In genomic region chr22:36021649-36022048, GRCh38 we compare ENCODE assay signal across 14 cellular contexts. TPM values are rescaled to one million over a fixed set of nuclear protein-coding genes. Genes with fewer than 3 reads are reported as not detected.
DNase-seq lines count a peak whose midpoint lies in the region; ATAC-seq and TF ChIP-seq lines count a peak whose summit lies in the region.
"Had no signal": no experiment of that assay in that cellular context is flagged by ENCODE, and none has a peak within 500 bp of the region (broad histone marks: within the 10 kb centered on the region; RNA-seq: fewer than 3 reads in every experiment).

No MANE protein-coding gene starts in this region.

- H3K9ac ChIP-seq in endocrine pancreas (ENCODE audit: control insufficient read depth, insufficient read depth, low read length), result no peak overlapping the region

- H3K9me3 ChIP-seq in CD8-positive, alpha-beta T cell (ENCODE audit: low read length), result no peaks in the 10 kb centered on the region
- H3K9me3 ChIP-seq in endocrine pancreas (ENCODE audit: control insufficient read depth, low read length) (no peaks in the 10 kb centered on the region), prostate gland (no peaks in the 10 kb centered on the region)
- H3K9me3 ChIP-seq: BE2C, testis had no signal

- no peak for TF ChIP-seq CTCF in CD8-positive, alpha-beta T cell (IDR thresholded peaks at IDR 0.05)
- TF ChIP-seq CTCF in prostate gland (IDR thresholded peaks at IDR 0.05), result no peak

- H3K27ac Mint-ChIP-seq in CD8-positive, alpha-beta T cell, result peak overlapping the region; percentile 9
- no peak overlapping the region for H3K27ac Mint-ChIP-seq in activated T-helper 2 cell treated with anti-CD3 and anti-CD28 coated beads, Interferon-gamma antibody, Interleukin-2, Interleukin-4, amounts not matched to agents 10 μg/mL and 5 μg/mL and 100 μg/mL, durations not matched to agents 14 hours and 24 hours and 36 hours

- POLR2A ChIA-PET in CD8-positive, alpha-beta T cell (lab: Charles Lee), result no interaction called here

- H3K36me3 Mint-ChIP-seq in CD8-positive, alpha-beta T cell, result no peaks in the 10 kb centered on the region
- H3K36me3 Mint-ChIP-seq in activated T-helper 2 cell treated with anti-CD3 and anti-CD28 coated beads, Interferon-gamma antibody, Interleukin-2, Interleukin-4, amounts not matched to agents 10 μg/mL and 5 μg/mL and 100 μg/mL, durations not matched to agents 14 hours and 24 hours and 36 hours (ENCODE audit: low read depth), result no peaks in the 10 kb centered on the region

- no peak for TF ChIP-seq POLR2A in prostate gland (IDR thresholded peaks at IDR 0.05)

- peaks cover 6% of the 10 kb centered on the region for H3K27me3 Mint-ChIP-seq in CD8-positive, alpha-beta T cell (ENCODE audit: low read depth)
- peaks cover 15% of the 10 kb centered on the region for H3K27me3 Mint-ChIP-seq in activated T-helper 2 cell treated with anti-CD3 and anti-CD28 coated beads, Interferon-gamma antibody, Interleukin-2, Interleukin-4, amounts not matched to agents 10 μg/mL and 5 μg/mL and 100 μg/mL, durations not matched to agents 14 hours and 24 hours and 36 hours (ENCODE audit: low read depth)

- CTCF ChIA-PET in CD8-positive, alpha-beta T cell (lab: Charles Lee), result interaction anchor here (3.1 kb wide), 1 partner anchor 44 kb away, joined by 9 read pairs; no protein-coding TSS in a partner anchor

- no peak overlapping the region for H3K4me3 Mint-ChIP-seq in CD8-positive, alpha-beta T cell
- H3K4me3 Mint-ChIP-seq in activated T-helper 2 cell treated with anti-CD3 and anti-CD28 coated beads, Interferon-gamma antibody, Interleukin-2, Interleukin-4, amounts not matched to agents 10 μg/mL and 5 μg/mL and 100 μg/mL, durations not matched to agents 14 hours and 24 hours and 36 hours (ENCODE audit: low read depth), result no peak overlapping the region

- no peak overlapping the region for H3K4me3 ChIP-seq in CD8-positive, alpha-beta T cell (ENCODE audit: low read depth, low read length)
- peak overlapping the region; percentile 19 for H3K4me3 ChIP-seq in endocrine pancreas (ENCODE audit: control insufficient read depth, insufficient read depth, low read length)
- no peak overlapping the region for H3K4me3 ChIP-seq in prostate gland
- H3K4me3 ChIP-seq: testis had no signal

- no peak for DNase-seq in CD8-positive, alpha-beta T cell
- DNase-seq in NCI-H2171 (lab: John Stamatoyannopoulos, UW), result peak; percentile 70
- DNase-seq in prostate gland (ENCODE audit: low spot score), result no peak
- no peak for DNase-seq in activated T-helper 2 cell treated with anti-CD3 and anti-CD28 coated beads, Interferon-gamma antibody, Interleukin-2, Interleukin-4, amounts not matched to agents 10 μg/mL and 5 μg/mL and 100 μg/mL, durations not matched to agents 14 hours and 24 hours and 36 hours (ENCODE audit: low spot score)
- DNase-seq: BE2C, caudate nucleus, KG1, NCI-H2081 treated with DMSO at 0.1 percent for 48 hours, occipital lobe, testis had no signal

- H3K4me1 Mint-ChIP-seq in CD8-positive, alpha-beta T cell (ENCODE audit: low read depth), result peaks cover 14% of the 10 kb centered on the region
- H3K4me1 Mint-ChIP-seq in activated T-helper 2 cell treated with anti-CD3 and anti-CD28 coated beads, Interferon-gamma antibody, Interleukin-2, Interleukin-4, amounts not matched to agents 10 μg/mL and 5 μg/mL and 100 μg/mL, durations not matched to agents 14 hours and 24 hours and 36 hours (ENCODE audit: low read depth), result peaks cover 6% of the 10 kb centered on the region

- H3K27me3 ChIP-seq in CD8-positive, alpha-beta T cell (ENCODE audit: insufficient read depth, low read length), result no peaks in the 10 kb centered on the region
- H3K27me3 ChIP-seq in endocrine pancreas (ENCODE audit: control insufficient read depth, insufficient read depth, low read length) (no peaks in the 10 kb centered on the region), prostate gland (replicated peaks; ENCODE audit: insufficient read depth) (no peaks in the 10 kb centered on the region)
- H3K27me3 ChIP-seq: BE2C, testis had no signal

- intact Hi-C loops in CD8-positive, alpha-beta T cell (cut with DNase I, micrococcal nuclease), result loop anchor here (10.0 kb wide), 3 partner anchors 397 to 617 kb away; partner anchors contain the start of genes MCM5 (in 1 of the 2) and RASD2 (in 1 of the 2)
- intact Hi-C loops in prostate gland (cut with DNase I), result loop anchor here (10.0 kb wide), 1 partner anchor 87 kb away; no protein-coding TSS in a partner anchor
- intact Hi-C loops in activated T-helper 2 cell treated with anti-CD3 and anti-CD28 coated beads, Interferon-gamma antibody, Interleukin-2, Interleukin-4, amounts not matched to agents 10 μg/mL and 5 μg/mL and 100 μg/mL, durations not matched to agents 14 hours and 24 hours and 36 hours (cut with micrococcal nuclease), result no loop called here

- no peaks in the 10 kb centered on the region for H3K9me3 Mint-ChIP-seq in CD8-positive, alpha-beta T cell
- no peaks in the 10 kb centered on the region for H3K9me3 Mint-ChIP-seq in activated T-helper 2 cell treated with anti-CD3 and anti-CD28 coated beads, Interferon-gamma antibody, Interleukin-2, Interleukin-4, amounts not matched to agents 10 μg/mL and 5 μg/mL and 100 μg/mL, durations not matched to agents 14 hours and 24 hours and 36 hours

- no peaks in the 10 kb centered on the region for H3K4me1 ChIP-seq in CD8-positive, alpha-beta T cell (ENCODE audit: insufficient read depth, low read length)
- peaks cover 19% of the 10 kb centered on the region for H3K4me1 ChIP-seq in endocrine pancreas (ENCODE audit: control insufficient read depth, insufficient read depth, low read length)
- H3K4me1 ChIP-seq in prostate gland (replicated peaks), result no peaks in the 10 kb centered on the region

- ATAC-seq in CD8-positive, alpha-beta T cell, result no peak
- ATAC-seq in HG03571 (IDR thresholded peaks at IDR 0.05; ENCODE audit: unreplicated experiment) (no peak), HG03342 (IDR thresholded peaks at IDR 0.05; ENCODE audit: unreplicated experiment) (no peak), HG03442 (IDR thresholded peaks at IDR 0.05; ENCODE audit: unreplicated experiment) (no peak)

- no peaks in the 10 kb centered on the region for H3K36me3 ChIP-seq in CD8-positive, alpha-beta T cell (ENCODE audit: insufficient read depth, low read length)
- H3K36me3 ChIP-seq in endocrine pancreas (ENCODE audit: control insufficient read depth, insufficient read depth, low read length), result no peaks in the 10 kb centered on the region
- H3K36me3 ChIP-seq in prostate gland, result no peaks in the 10 kb centered on the region

- H3K27ac ChIP-seq in CD8-positive, alpha-beta T cell (ENCODE audit: low read depth, low read length), result no peak overlapping the region
- peak overlapping the region; percentile 5 to 27 for H3K27ac ChIP-seq in prostate gland

- WGBS in prostate gland, result 79% methylated on average over 2 of the region's 2 CpGs

RNA-seq across cellular contexts. Expression of gene RBFOX2, which starts 7.0 kb away (rescaled TPM):
- under 1 TPM; 0.79 to 0.94 TPM for total RNA-seq in CD8-positive, alpha-beta T cell
- 10 to 100 TPM; 59.8 to 79.4 TPM for total RNA-seq in prostate gland
- 3.2 and 3.5 TPM in 2 replicates for total RNA-seq in activated T-helper 2 cell treated with anti-CD3 and anti-CD28 coated beads, Interferon-gamma antibody, Interleukin-2, Interleukin-4, amounts not matched to agents 10 μg/mL and 5 μg/mL and 100 μg/mL, durations not matched to agents 14 hours and 24 hours and 36 hours

Comparison
In these comparisons a context has a peak if more than half of its experiments do, and no peak if none do; other contexts are left out.
1. RNA of gene RBFOX2, which starts 7.0 kb away (total RNA-seq): 59.8 to 79.4 TPM in prostate gland; 3.2 to 3.5 TPM in activated T-helper 2 cell treated with anti-CD3 and anti-CD28 coated beads, Interferon-gamma antibody, Interleukin-2, Interleukin-4, amounts not matched to agents 10 μg/mL and 5 μg/mL and 100 μg/mL, durations not matched to agents 14 hours and 24 hours and 36 hours and 0.79 to 0.94 TPM in CD8-positive, alpha-beta T cell; every median in the first group is over 10 times any median in the second.